20 cellular contexts compared by ENCODE assay signal in genomic region chr19:13404236-13404635, GRCh38.
DNase-seq lines count a peak whose midpoint lies in the region; ATAC-seq and TF ChIP-seq lines count a peak whose summit lies in the region.
"Had no signal": no experiment of that assay in that cellular context is flagged by ENCODE, and none has a peak within 500 bp of the region (broad histone marks: within the 10 kb centered on the region; RNA-seq: fewer than 3 reads in every experiment).

No MANE protein-coding gene starts in this region.

- H3K4me3 ChIP-seq in body of pancreas = no peak overlapping the region
- no peak overlapping the region for H3K4me3 ChIP-seq in adrenal gland
- H3K4me3 ChIP-seq: GM23248, MG63, SK-N-MC had no signal

- H3K27me3 Mint-ChIP-seq in nephron progenitor cell (ENCODE audit: low read depth, poor library complexity) = peaks cover 11% of the 10 kb centered on the region

- intact Hi-C loops in body of pancreas (cut with DNase I) = no loop called here
- intact Hi-C loops in adrenal gland (cut with DNase I) = no loop called here

- no peaks in the 10 kb centered on the region for H3K36me3 ChIP-seq in body of pancreas (replicated peaks in 1 of 2; ENCODE audit: insufficient read depth in 1 of 2, low read depth in 2 of 2)
- H3K36me3 ChIP-seq in adrenal gland (replicated peaks in 1 of 2) = no peaks in the 10 kb centered on the region
- H3K36me3 ChIP-seq: MG63 had no signal

- in situ Hi-C loops in G401 (cut with HindIII; ENCODE audit: low sequenced_read_pairs) = no loop called here
- in situ Hi-C loops in GM13976 (cut with MboI; ENCODE audit: low sequenced_read_pairs, unreplicated experiment) = no loop called here

- WGBS in body of pancreas, 2 donors = 40 to 57% methylated on average over 7 of the region's 7 CpGs
- 60 to 71% (median 68%) methylated on average over 7 of the region's 7 CpGs for WGBS in adrenal gland, 4 donors

- no peak overlapping the region for H3K4me3 Mint-ChIP-seq in nephron progenitor cell
- H3K4me3 Mint-ChIP-seq: B cell; T-helper 2 cell treated with Interferon-gamma antibody and Interleukin-4, amounts not matched to agents 5 μg/mL and 100 μg/mL, for 36 hours had no signal

- H3K4me1 ChIP-seq in body of pancreas = no peaks in the 10 kb centered on the region
- H3K4me1 ChIP-seq in adrenal gland (replicated peaks in 1 of 2) = no peaks in the 10 kb centered on the region

- no peak overlapping the region for H3K27ac ChIP-seq in body of pancreas
- H3K27ac ChIP-seq in adrenal gland = no peak overlapping the region
- H3K27ac ChIP-seq: GM23248, SK-N-MC had no signal

- no peak for ATAC-seq in body of pancreas
- ATAC-seq: HCT116 had no signal

- DNase-seq in NCI-H1105 treated with DMSO at 0.1 percent for 48 hours (lab: John Stamatoyannopoulos, UW) = peak; percentile 9
- no peak for DNase-seq in NCI-H1105 (lab: John Stamatoyannopoulos, UW)
- DNase-seq in G401 (ENCODE audit: low spot score) = peak; percentile 85
- peak; percentile 50 for DNase-seq in NCI-H345 (lab: John Stamatoyannopoulos, UW)
- peak in 3 of 4 donors; percentile 6 to 16 (median 13) for DNase-seq in body of pancreas
- no peak for DNase-seq in GM13976 (ENCODE audit: low spot score)
- DNase-seq in adrenal gland = no peak
- no peak for DNase-seq in nephron progenitor cell
- DNase-seq: DMS 273 treated with DMSO at 0.1 percent for 48 hours, GM23248, Kasumi-1, MG63, NCI-H1048, NCI-H1930, NCI-H510A treated with DMSO at 0.1 percent for 48 hours, Right ventricle myocardium superior had no signal

- no peak overlapping the region for H3K27ac Mint-ChIP-seq in nephron progenitor cell
- H3K27ac Mint-ChIP-seq: B cell; T-helper 2 cell treated with Interferon-gamma antibody and Interleukin-4, amounts not matched to agents 5 μg/mL and 100 μg/mL, for 36 hours had no signal

- TF ChIP-seq POLR2A in body of pancreas (IDR thresholded peaks at IDR 0.05) (no peak), adrenal gland (IDR thresholded peaks at IDR 0.05) (no peak)

- H3K9me3 ChIP-seq in body of pancreas = no peaks in the 10 kb centered on the region
- H3K9me3 ChIP-seq in adrenal gland (replicated peaks in 1 of 3) = no peaks in the 10 kb centered on the region

- no peaks in the 10 kb centered on the region for H3K4me1 Mint-ChIP-seq in nephron progenitor cell
- H3K4me1 Mint-ChIP-seq: B cell had no signal

- no peaks in the 10 kb centered on the region for H3K36me3 Mint-ChIP-seq in nephron progenitor cell (ENCODE audit: low read depth)

- TF ChIP-seq CTCF in body of pancreas (IDR thresholded peaks at IDR 0.05) = no peak
- no peak for TF ChIP-seq CTCF in GM13976 (IDR thresholded peaks at IDR 0.05; ENCODE audit: borderline replicate concordance, control extremely low read depth, extremely low read depth, insufficient read depth, missing control alignments)
- TF ChIP-seq CTCF in adrenal gland (IDR thresholded peaks at IDR 0.05) = no peak
- TF ChIP-seq CTCF in nephron progenitor cell (IDR thresholded peaks at IDR 0.05) = no peak

- H3K9me3 Mint-ChIP-seq in nephron progenitor cell = peaks cover 8% of the 10 kb centered on the region

- H3K27me3 ChIP-seq in body of pancreas (no peaks in the 10 kb centered on the region), adrenal gland (no peaks in the 10 kb centered on the region)
- H3K27me3 ChIP-seq: MG63 had no signal

Comparison
In these comparisons a context has a peak if more than half of its experiments do, and no peak if none do; other contexts are left out.
1. DNase-seq: peak in NCI-H1105 treated with DMSO at 0.1 percent for 48 hours (single experiment), G401 (single experiment), NCI-H345 (single experiment) and body of pancreas (3 of 4); none in NCI-H1105 (single experiment), GM13976 (single experiment), adrenal gland (0 of 7) and nephron progenitor cell (single experiment).